ENCODE assay signal across 1 cellular context in genomic region chr1:66758247-66758755, GRCh38.
TF ChIP-seq lines count a peak whose summit lies in the region.

No MANE protein-coding gene starts in this region.

TF ChIP-seq in GM23338, 12 proteins besides CTCF, POLR2A, EP300 and RAD21 (continued from another document):
- TF ChIP-seq CREB1 (CRISPR knock-in tag; IDR thresholded peaks at IDR 0.05; ENCODE audit: low read depth) (no peak), ETS1 (IDR thresholded peaks at IDR 0.05) (no peak), STAT1 (IDR thresholded peaks at IDR 0.05; ENCODE audit: unreplicated experiment) (no peak), ZNF114 (CRISPR knock-in tag; IDR thresholded peaks at IDR 0.05) (no peak), ZNF331 (CRISPR knock-in tag; IDR thresholded peaks at IDR 0.05; ENCODE audit: low read depth) (no peak), POLR2AphosphoS5 (IDR thresholded peaks at IDR 0.05; ENCODE audit: low read depth) (no peak), EZH2 (IDR thresholded peaks at IDR 0.05; ENCODE audit: low read depth, unreplicated experiment) (no peak)
